In genomic region chr20:55744896-55745295, GRCh38 we compare ENCODE assay signal across 23 cellular contexts.
"Had no signal": no experiment of that assay in that cellular context is flagged by ENCODE, and none has a peak within 500 bp of the region (broad histone marks: within the 10 kb centered on the region; RNA-seq: fewer than 3 reads in every experiment).

No MANE protein-coding gene starts in this region.

- H3K4me3 ChIP-seq: esophagus squamous epithelium, heart right ventricle, lung, mucosa of descending colon, sigmoid colon, stomach, tibial artery had no signal

- H3K9ac ChIP-seq: parathyroid adenoma had no signal

- DNase-seq: cortex of kidney; effector memory CD8-positive, alpha-beta T cell; erythroblast; esophagus squamous epithelium; foreskin melanocyte; glutamatergic neuron; heart right ventricle; hypothalamus; immature natural killer cell; islet precursor cell; kidney glomerular epithelial cell; mucosa of descending colon; naive B cell; sigmoid colon; stimulated activated CD4-positive, alpha-beta T cell treated with anti-CD3 and anti-CD28 coated beads, Interleukin-2, amount 100 ng/mL, for 24 hours; stimulated activated CD4-positive, alpha-beta T cell treated with anti-CD3 and anti-CD28 coated beads, Interleukin-4, amount 100 ng/mL, for 24 hours; stimulated activated naive CD4-positive, alpha-beta T cell treated with Interleukin-2 at 50 U/mL for 16 hours; stomach; tibial artery had no signal

- H3K4me1 ChIP-seq: esophagus squamous epithelium, heart right ventricle, parathyroid adenoma, sigmoid colon, stomach, tibial artery had no signal

- H3K36me3 ChIP-seq: esophagus squamous epithelium, heart right ventricle, sigmoid colon, stomach, tibial artery had no signal

- H3K27me3 ChIP-seq: esophagus squamous epithelium, heart right ventricle, sigmoid colon, stomach, tibial artery had no signal

- ATAC-seq: effector memory CD8-positive, alpha-beta T cell; mucosa of descending colon; natural killer cell treated with Interleukin-12 subunit alpha and Interleukin-12 subunit beta and Interleukin-15 and Interleukin-18, amount 100 ng/mL, for 72 hours; stimulated activated effector memory CD8-positive, alpha-beta T cell treated with anti-CD3 and anti-CD28 coated beads, Interleukin-12 subunit alpha, Interleukin-12 subunit beta, amount 100 ng/mL, for 72 hours had no signal

- H3K9me3 ChIP-seq: esophagus squamous epithelium, mucosa of descending colon, sigmoid colon, tibial artery had no signal

- H3K79me2 ChIP-seq: parathyroid adenoma had no signal

- H3K27ac ChIP-seq: esophagus squamous epithelium, heart right ventricle, parathyroid adenoma, sigmoid colon, stomach, tibial artery had no signal
